Comparison of ENCODE assay signal across 9 cellular contexts in the genomic region with DNA sequence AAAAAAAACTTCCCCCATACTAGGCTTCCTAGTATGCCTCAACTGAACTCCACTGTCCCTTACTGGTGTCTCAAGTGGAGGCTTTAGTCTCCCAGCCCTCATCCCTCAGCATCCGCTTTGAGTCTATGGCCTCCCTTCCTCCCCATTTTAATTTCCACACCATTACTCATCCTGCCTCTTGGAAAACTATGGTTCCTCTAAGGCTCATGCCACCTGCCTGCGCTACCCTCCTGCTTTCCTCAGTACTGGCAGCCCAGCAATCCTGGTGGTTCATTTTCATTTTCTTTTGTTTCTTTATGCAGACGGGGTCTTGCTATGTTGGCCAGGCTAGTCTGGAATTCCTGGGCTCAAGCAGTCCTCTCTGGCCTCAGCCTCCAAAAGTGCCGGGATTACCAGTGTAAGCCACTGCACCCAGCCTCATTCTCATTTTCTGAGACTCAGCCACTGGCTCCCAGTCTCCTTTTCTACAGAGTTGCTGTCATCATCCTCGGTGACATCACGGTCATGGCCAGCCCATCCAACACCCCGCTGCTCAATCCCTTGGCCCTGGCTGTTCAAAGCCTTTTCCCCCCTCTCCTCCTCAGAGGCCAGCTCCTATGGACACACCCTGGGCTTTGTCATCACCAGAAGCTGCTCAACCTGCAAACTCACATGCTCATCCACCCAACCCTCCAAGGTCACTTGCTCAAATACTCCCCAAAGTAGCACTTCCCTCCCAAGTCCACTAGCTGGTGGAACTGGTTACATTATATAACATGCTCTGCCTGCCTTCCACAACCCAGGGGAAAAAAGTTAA. TPM values are rescaled to one million over a fixed set of nuclear protein-coding genes. Genes with fewer than 3 reads are reported as not detected.
DNase-seq lines count a peak whose midpoint lies in the region; ATAC-seq and TF ChIP-seq lines count a peak whose summit lies in the region.
"Had no signal": no experiment of that assay in that cellular context is flagged by ENCODE, and none has a peak within 500 bp of the region (broad histone marks: within the 10 kb centered on the region; RNA-seq: fewer than 3 reads in every experiment).

No MANE protein-coding gene starts in this region.

- intact Hi-C loops in activated CD4-positive, alpha-beta memory T cell treated with anti-CD3 and anti-CD28 coated beads for 36 hours (cut with micrococcal nuclease), result loop anchor here (5.0 kb wide), 1 partner anchor 123 kb away; a partner anchor contains a TSS
- intact Hi-C loops in body of pancreas (cut with DNase I), result no loop called here

- H3K27ac ChIP-seq in HEK293 (ENCODE audit: extremely low read depth, low read depth, low read length) (no peak overlapping the region), body of pancreas (peak overlapping the region in 2 of 4 donors; percentile 96 to 99)

- H3K27me3 ChIP-seq in body of pancreas, result no peaks in the 10 kb centered on the region

- peaks cover 74% of the 10 kb centered on the region for H3K4me1 Mint-ChIP-seq in activated CD4-positive, alpha-beta memory T cell treated with anti-CD3 and anti-CD28 coated beads for 36 hours (ENCODE audit: low read depth)
- H3K4me1 Mint-ChIP-seq in glutamatergic neuron (ENCODE audit: low read depth, unreplicated experiment), result peaks cover 23% of the 10 kb centered on the region
- H3K4me1 Mint-ChIP-seq in stimulated activated memory B cell treated with anti-CD40 and anti-IgM and Interleukin-4, amounts not matched to agents 10 μg/mL and 1 μg/mL and 100 μg/mL, for 72 hours, result peaks cover 72% of the 10 kb centered on the region

- WGBS in body of pancreas, 2 donors, result 83 to 86% methylated on average over 7 of the region's 7 CpGs

- H3K9me3 ChIP-seq in HEK293 (ENCODE audit: control insufficient read depth, insufficient read depth, low read depth, low read length) (no peaks in the 10 kb centered on the region), body of pancreas (no peaks in the 10 kb centered on the region)

- CTCF ChIA-PET in HEK293 (lab: Yijun Ruan, JAX), result interaction anchor here (0.6 to 1.5 kb wide), 5 partner anchors 43 to 379 kb away, joined by 3 to 5 read pairs (median 3); no protein-coding TSS in a partner anchor
- CTCF ChIA-PET in activated CD4-positive, alpha-beta memory T cell treated with anti-CD3 and anti-CD28 coated beads for 36 hours (lab: Charles Lee), result interaction anchor here (1.9 to 3.5 kb wide), 6 partner anchors 14 to 146 kb away, joined by 4 to 17 read pairs (median 14); a partner anchor contains a TSS

- H3K4me1 ChIP-seq in HEK293 (ENCODE audit: control insufficient read depth, insufficient read depth, low read length) (no peaks in the 10 kb centered on the region), body of pancreas (peaks cover 34% of the 10 kb centered on the region)

- peaks cover 5% of the 10 kb centered on the region for H3K36me3 Mint-ChIP-seq in activated CD4-positive, alpha-beta memory T cell treated with anti-CD3 and anti-CD28 coated beads for 36 hours
- H3K36me3 Mint-ChIP-seq in glutamatergic neuron (ENCODE audit: unreplicated experiment), result no peaks in the 10 kb centered on the region
- no peaks in the 10 kb centered on the region for H3K36me3 Mint-ChIP-seq in stimulated activated memory B cell treated with anti-CD40 and anti-IgM and Interleukin-4, amounts not matched to agents 10 μg/mL and 1 μg/mL and 100 μg/mL, for 72 hours

- no peaks in the 10 kb centered on the region for H3K27me3 Mint-ChIP-seq in activated CD4-positive, alpha-beta memory T cell treated with anti-CD3 and anti-CD28 coated beads for 36 hours
- peaks cover 2% of the 10 kb centered on the region for H3K27me3 Mint-ChIP-seq in glutamatergic neuron (ENCODE audit: unreplicated experiment)
- H3K27me3 Mint-ChIP-seq in stimulated activated memory B cell treated with anti-CD40 and anti-IgM and Interleukin-4, amounts not matched to agents 10 μg/mL and 1 μg/mL and 100 μg/mL, for 72 hours, result no peaks in the 10 kb centered on the region

- POLR2A ChIA-PET in HEK293 (lab: Yijun Ruan, JAX), result interaction anchor here (0.8 kb wide), 1 partner anchor 35 kb away, joined by 3 read pairs; no protein-coding TSS in a partner anchor
- POLR2A ChIA-PET in activated CD4-positive, alpha-beta memory T cell treated with anti-CD3 and anti-CD28 coated beads for 36 hours (lab: Charles Lee), result interaction anchor here (0.7 to 2.9 kb wide), 3 partner anchors 17 to 146 kb away, joined by 3 to 17 read pairs (median 4); a partner anchor contains a TSS

- no peak for TF ChIP-seq POLR2A in body of pancreas (IDR thresholded peaks at IDR 0.05)

- no peaks in the 10 kb centered on the region for H3K36me3 ChIP-seq in HEK293 (ENCODE audit: control insufficient read depth in 2 of 2, insufficient read depth in 1 of 2, low read length in 2 of 2)
- no peaks in the 10 kb centered on the region for H3K36me3 ChIP-seq in body of pancreas (replicated peaks in 1 of 2; ENCODE audit: insufficient read depth in 1 of 2, low read depth in 2 of 2)

- H3K4me3 ChIP-seq in HEK293 (ENCODE audit: low read depth, low read length) (no peak overlapping the region), body of pancreas (no peak overlapping the region)

- no peak for TF ChIP-seq CTCF in HEK293 (tag by site-specific recombination; IDR thresholded peaks at IDR 0.05)
- TF ChIP-seq CTCF in glutamatergic neuron (IDR thresholded peaks at IDR 0.05; ENCODE audit: partially characterized antibody, unreplicated experiment), result no peak
- TF ChIP-seq CTCF in body of pancreas (IDR thresholded peaks at IDR 0.05), result no peak

- no peak for ATAC-seq in stimulated activated memory B cell treated with anti-CD40 and anti-IgM and Interleukin-4, amounts not matched to agents 10 μg/mL and 1 μg/mL and 100 μg/mL, for 72 hours
- ATAC-seq in GM21529 (IDR thresholded peaks at IDR 0.05; ENCODE audit: unreplicated experiment) (no peak), body of pancreas (no peak)

- no peak for DNase-seq in activated CD4-positive, alpha-beta memory T cell treated with anti-CD3 and anti-CD28 coated beads for 36 hours
- no peak for DNase-seq in glutamatergic neuron
- no peak for DNase-seq in NOMO-1 (lab: John Stamatoyannopoulos, UW; ENCODE audit: unreplicated experiment in 2 of 2)
- no peak for DNase-seq in NCI-H1105 (lab: John Stamatoyannopoulos, UW)
- DNase-seq in body of pancreas, result no peak
- DNase-seq: NCI-H1694 treated with DMSO at 0.1 percent for 48 hours had no signal

- H3K4me3 Mint-ChIP-seq in activated CD4-positive, alpha-beta memory T cell treated with anti-CD3 and anti-CD28 coated beads for 36 hours, result peak overlapping the region; percentile 57
- H3K4me3 Mint-ChIP-seq in glutamatergic neuron (ENCODE audit: unreplicated experiment), result peak overlapping the region; percentile 18
- peak overlapping the region; percentile 22 for H3K4me3 Mint-ChIP-seq in stimulated activated memory B cell treated with anti-CD40 and anti-IgM and Interleukin-4, amounts not matched to agents 10 μg/mL and 1 μg/mL and 100 μg/mL, for 72 hours

- peak overlapping the region; percentile 96 for H3K27ac Mint-ChIP-seq in activated CD4-positive, alpha-beta memory T cell treated with anti-CD3 and anti-CD28 coated beads for 36 hours
- H3K27ac Mint-ChIP-seq in glutamatergic neuron (ENCODE audit: unreplicated experiment), result peak overlapping the region; percentile 36
- H3K27ac Mint-ChIP-seq in stimulated activated memory B cell treated with anti-CD40 and anti-IgM and Interleukin-4, amounts not matched to agents 10 μg/mL and 1 μg/mL and 100 μg/mL, for 72 hours, result peak overlapping the region; percentile 99

- no peaks in the 10 kb centered on the region for H3K9me3 Mint-ChIP-seq in activated CD4-positive, alpha-beta memory T cell treated with anti-CD3 and anti-CD28 coated beads for 36 hours
- peaks cover 3% of the 10 kb centered on the region for H3K9me3 Mint-ChIP-seq in glutamatergic neuron (ENCODE audit: unreplicated experiment)
- no peaks in the 10 kb centered on the region for H3K9me3 Mint-ChIP-seq in stimulated activated memory B cell treated with anti-CD40 and anti-IgM and Interleukin-4, amounts not matched to agents 10 μg/mL and 1 μg/mL and 100 μg/mL, for 72 hours

TF ChIP-seq in HEK293, 187 proteins besides CTCF, POLR2A, EP300 and RAD21 (continues in another document):
- 0 out of 2 replicates have a peak, but pooled peaks have one; percentile 29 for TF ChIP-seq ZNF629 (tag by site-specific recombination; IDR thresholded peaks at IDR 0.05)
- TF ChIP-seq ZNF341 (tag by site-specific recombination; IDR thresholded peaks at IDR 0.05; ENCODE audit: low read depth), result peak; percentile 43; the same call in 1 of the 2 replicates
- TF ChIP-seq ZNF121 (tag by site-specific recombination; IDR thresholded peaks at IDR 0.05), result peak; percentile 96
- TF ChIP-seq ZIC2 (tag by site-specific recombination; IDR thresholded peaks at IDR 0.05), result 0 out of 2 replicates have a peak, but pooled peaks have one; percentile 12
- peak; percentile 92 for TF ChIP-seq ZNF223 (tag by site-specific recombination; IDR thresholded peaks at IDR 0.05)
- TF ChIP-seq ZBTB21 (tag by site-specific recombination; IDR thresholded peaks at IDR 0.05), result peak; percentile 23; the same call in 1 of the 2 replicates
- TF ChIP-seq ZNF544 (tag by site-specific recombination; IDR thresholded peaks at IDR 0.05), result no peak

RNA-seq across cellular contexts. Expression of a gene that starts 2.3 kb away (rescaled TPM):
- total RNA-seq in activated CD4-positive, alpha-beta memory T cell treated with anti-CD3 and anti-CD28 coated beads for 36 hours, result 10 to 100 TPM; 51.2 to 54.0 TPM
- total RNA-seq in glutamatergic neuron (ENCODE audit: unreplicated experiment) (30.7 TPM), body of pancreas (10 to 100 TPM in 1 of 2 donors, 1 to 10 TPM in 1; 7.0 to 18.5 TPM)

RNA-seq across cellular contexts. Expression of a gene that starts 17.1 kb away (rescaled TPM):
- 10 to 100 TPM; 55.9 to 57.3 TPM for total RNA-seq in activated CD4-positive, alpha-beta memory T cell treated with anti-CD3 and anti-CD28 coated beads for 36 hours
- total RNA-seq in glutamatergic neuron (ENCODE audit: unreplicated experiment) (29.9 TPM), body of pancreas (10 to 100 TPM; 26.0 to 60.7 TPM)

RNA-seq across cellular contexts. Expression of a gene that starts 22.8 kb away (rescaled TPM):
- total RNA-seq in activated CD4-positive, alpha-beta memory T cell treated with anti-CD3 and anti-CD28 coated beads for 36 hours, result 10 to 100 TPM; 31.5 to 32.4 TPM
- total RNA-seq in glutamatergic neuron (ENCODE audit: unreplicated experiment) (32.7 TPM), body of pancreas (10 to 100 TPM; 10.9 to 15.2 TPM)

RNA-seq across cellular contexts. Expression of a gene that starts 31.7 kb away (rescaled TPM):
- 10 to 100 TPM; 43.4 to 46.5 TPM for total RNA-seq in activated CD4-positive, alpha-beta memory T cell treated with anti-CD3 and anti-CD28 coated beads for 36 hours
- total RNA-seq in glutamatergic neuron (ENCODE audit: unreplicated experiment) (155 TPM), body of pancreas (10 to 100 TPM; 38.1 to 45.5 TPM)

RNA-seq across cellular contexts. Expression of a gene that starts 35.7 kb away (rescaled TPM):
- 100 to 1,000 TPM; 197 to 205 TPM for total RNA-seq in activated CD4-positive, alpha-beta memory T cell treated with anti-CD3 and anti-CD28 coated beads for 36 hours
- total RNA-seq in glutamatergic neuron (ENCODE audit: unreplicated experiment) (22.8 TPM), body of pancreas (10 to 100 TPM; 15.6 to 29.0 TPM)

Comparison
In these comparisons a context has a peak if more than half of its experiments do, and no peak if none do; other contexts are left out.
1. H3K27ac Mint-ChIP-seq: peak in every context shown above with its lines; median percentile 99 in stimulated activated memory B cell treated with anti-CD40 and anti-IgM and Interleukin-4, amounts not matched to agents 10 μg/mL and 1 μg/mL and 100 μg/mL, for 72 hours; 96 in activated CD4-positive, alpha-beta memory T cell treated with anti-CD3 and anti-CD28 coated beads for 36 hours; 36 in glutamatergic neuron.